8 cellular contexts compared by ENCODE assay signal in genomic region chr9:95317119-95317892, GRCh38. TPM values are rescaled to one million over a fixed set of nuclear protein-coding genes. Genes with fewer than 3 reads are reported as not detected.
DNase-seq lines count a peak whose midpoint lies in the region; ATAC-seq and TF ChIP-seq lines count a peak whose summit lies in the region.

TSS of gene FANCC (minus strand) at chr9:95317709. CDS start at chr9:95249291, 68,418 bp downstream.

- in situ Hi-C loops in Panc1 (cut with HindIII; ENCODE audit: low pct_unique_long_range_greater_than_20kb, low sequenced_read_pairs): no loop called here

- ATAC-seq in GM21529 (IDR thresholded peaks at IDR 0.05; ENCODE audit: unreplicated experiment) (peak; percentile 76), Panc1 (peak; percentile 94), esophagus mucosa (peak; percentile 91)

- DNase-seq in DMS153 treated with DMSO at 0.1 percent for 48 hours (lab: John Stamatoyannopoulos, UW; ENCODE audit: unreplicated experiment): peak; percentile 87
- no peak for DNase-seq in Panc1 (ENCODE audit: low read depth, low spot score)
- DNase-seq in activated T-cell treated with anti-CD3 and anti-CD28 coated beads, Interleukin-2, amount 50 U/mL, for 24 hours: peak; percentile 93
- DNase-seq in stimulated activated CD8-positive, alpha-beta memory T cell treated with anti-CD3 and anti-CD28 coated beads, Interleukin-7, amount 100 ng/mL, for 1 hour (ENCODE audit: low read depth in 2 of 2): peak; percentile 72 to 77

- no peak for TF ChIP-seq CTCF in Panc1 (IDR thresholded peaks at IDR 0.05)

- peak; percentile 15; the same call in 1 of the 2 replicates for TF ChIP-seq EP300 in Ishikawa (IDR thresholded peaks at IDR 0.05; ENCODE audit: borderline replicate concordance)

- CTCF ChIA-PET in Panc1 (lab: Charles Lee): interaction anchor here (0.6 kb wide), 2 partner anchors 51 to 173 kb away, joined by 3 to 6 read pairs; no protein-coding TSS in a partner anchor

- no peaks in the 10 kb centered on the region for H3K9me3 Mint-ChIP-seq in activated T-cell treated with anti-CD3 and anti-CD28 coated beads, Interleukin-2, amount 50 U/mL, for 24 hours

- H3K36me3 Mint-ChIP-seq in activated T-cell treated with anti-CD3 and anti-CD28 coated beads, Interleukin-2, amount 50 U/mL, for 24 hours (ENCODE audit: low read depth): peaks cover 9% of the 10 kb centered on the region

- BruUV-seq in Panc1 (replicated peaks; lab: Mats Ljungman, UMichigan): no TSS peak

- H3K27me3 ChIP-seq in Panc1 (ENCODE audit: control insufficient read depth, insufficient read depth, low read length) (no peaks in the 10 kb centered on the region), muscle layer of colon (ENCODE audit: control insufficient read depth in 1 of 2, insufficient read depth in 2 of 2, low read length in 2 of 2) (no peaks in the 10 kb centered on the region)

- H3K36me3 ChIP-seq in Panc1 (ENCODE audit: control insufficient read depth, insufficient read depth, low read length): no peaks in the 10 kb centered on the region
- no peaks in the 10 kb centered on the region for H3K36me3 ChIP-seq in muscle layer of colon (ENCODE audit: insufficient read depth, low read length)

- H3K4me3 Mint-ChIP-seq in activated T-cell treated with anti-CD3 and anti-CD28 coated beads, Interleukin-2, amount 50 U/mL, for 24 hours: peak within 1 kb of the TSS; percentile 87

- no peak for TF ChIP-seq RAD21 in Ishikawa (IDR thresholded peaks at IDR 0.05; ENCODE audit: low read depth)

- H3K4me1 ChIP-seq in Panc1 (ENCODE audit: control insufficient read depth, insufficient read depth, low read length) (peaks cover 15% of the 10 kb centered on the region; the same call in 1 of the 2 replicates), muscle layer of colon (ENCODE audit: insufficient read depth, low read length) (no peaks in the 10 kb centered on the region)

- peak within 1 kb of the TSS; percentile 80 to 81 for H3K4me3 ChIP-seq in Panc1 (ENCODE audit: low read depth in 2 of 2, low read length in 2 of 2)
- H3K4me3 ChIP-seq in muscle layer of colon (ENCODE audit: low read depth in 1 of 2, low read length in 2 of 2): peak within 1 kb of the TSS; percentile 62 to 90

- peaks cover 32% of the 10 kb centered on the region for H3K4me1 Mint-ChIP-seq in activated T-cell treated with anti-CD3 and anti-CD28 coated beads, Interleukin-2, amount 50 U/mL, for 24 hours (ENCODE audit: low read depth)

- H3K9ac ChIP-seq in muscle layer of colon (ENCODE audit: low read length): peak within 1 kb of the TSS; percentile 56

- POLR2A ChIA-PET in Panc1 (lab: Charles Lee): interaction anchor here (0.5 to 0.6 kb wide), 2 partner anchors 10 to 29 kb away, joined by 3 to 7 read pairs; no protein-coding TSS in a partner anchor

- peaks cover 15% of the 10 kb centered on the region for H3K27me3 Mint-ChIP-seq in activated T-cell treated with anti-CD3 and anti-CD28 coated beads, Interleukin-2, amount 50 U/mL, for 24 hours

- intact Hi-C loops in Panc1 (cut with micrococcal nuclease; ENCODE audit: unreplicated experiment): loop anchor here (5.0 kb wide), 1 partner anchor 190 kb away; no protein-coding TSS in a partner anchor

- H3K27ac ChIP-seq in Panc1 (ENCODE audit: low read length) (peak within 1 kb of the TSS; percentile 97), muscle layer of colon (ENCODE audit: low read depth, low read length) (peak within 1 kb of the TSS; percentile 96)

- H3K9me3 ChIP-seq in Panc1 (ENCODE audit: control insufficient read depth, insufficient read depth, low read depth, low read length) (no peaks in the 10 kb centered on the region), muscle layer of colon (ENCODE audit: low read length) (no peaks in the 10 kb centered on the region)

- peak within 1 kb of the TSS; percentile 98 for H3K27ac Mint-ChIP-seq in activated T-cell treated with anti-CD3 and anti-CD28 coated beads, Interleukin-2, amount 50 U/mL, for 24 hours

TF ChIP-seq in Ishikawa, 13 proteins besides CTCF, POLR2A, EP300 and RAD21:
- TF ChIP-seq YY1 (IDR thresholded peaks at IDR 0.05; ENCODE audit: low read depth) (no peak), ZBTB7A (IDR thresholded peaks at IDR 0.05; ENCODE audit: low read depth) (peak; percentile 98), TAF1 (IDR thresholded peaks at IDR 0.05; ENCODE audit: low read depth) (no peak; the same call in none of the 2 replicates), CEBPB (IDR thresholded peaks at IDR 0.05) (no peak), USF1 (IDR thresholded peaks at IDR 0.05) (peak; percentile 36), EGR1 (IDR thresholded peaks at IDR 0.05) (peak; percentile 88), CREB1 (IDR thresholded peaks at IDR 0.05; ENCODE audit: low read depth) (no peak; the same call in 1 of the 2 replicates), NFIC (IDR thresholded peaks at IDR 0.05) (peak; percentile 58), TEAD4 (IDR thresholded peaks at IDR 0.05) (peak; percentile 50; the same call in 1 of the 2 replicates), REST (IDR thresholded peaks at IDR 0.05; ENCODE audit: low read depth) (no peak), FOXM1 (IDR thresholded peaks at IDR 0.05; ENCODE audit: borderline replicate concordance, low read depth) (0 out of 2 replicates have a peak, but pooled peaks have one; percentile 15), TCF12 (IDR thresholded peaks at IDR 0.05; ENCODE audit: low read depth) (no peak; the same call in 1 of the 2 replicates)
- TF ChIP-seq, protein P1, sequence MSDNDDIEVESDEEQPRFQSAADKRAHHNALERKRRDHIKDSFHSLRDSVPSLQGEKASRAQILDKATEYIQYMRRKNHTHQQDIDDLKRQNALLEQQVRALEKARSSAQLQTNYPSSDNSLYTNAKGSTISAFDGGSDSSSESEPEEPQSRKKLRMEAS (IDR thresholded peaks at IDR 0.05): peak; percentile 88

RNA-seq across cellular contexts. Expression of gene FANCC, which starts in this region (rescaled TPM):
- total RNA-seq in Panc1 (2021; ENCODE audit: unreplicated experiment): 17.8 TPM
- polyA plus RNA-seq in Panc1 (2012; ENCODE audit: insufficient read length): 10.7 TPM
- 5.2 TPM for total RNA-seq in esophagus mucosa
